9 cellular contexts compared by ENCODE assay signal in the genomic region with DNA sequence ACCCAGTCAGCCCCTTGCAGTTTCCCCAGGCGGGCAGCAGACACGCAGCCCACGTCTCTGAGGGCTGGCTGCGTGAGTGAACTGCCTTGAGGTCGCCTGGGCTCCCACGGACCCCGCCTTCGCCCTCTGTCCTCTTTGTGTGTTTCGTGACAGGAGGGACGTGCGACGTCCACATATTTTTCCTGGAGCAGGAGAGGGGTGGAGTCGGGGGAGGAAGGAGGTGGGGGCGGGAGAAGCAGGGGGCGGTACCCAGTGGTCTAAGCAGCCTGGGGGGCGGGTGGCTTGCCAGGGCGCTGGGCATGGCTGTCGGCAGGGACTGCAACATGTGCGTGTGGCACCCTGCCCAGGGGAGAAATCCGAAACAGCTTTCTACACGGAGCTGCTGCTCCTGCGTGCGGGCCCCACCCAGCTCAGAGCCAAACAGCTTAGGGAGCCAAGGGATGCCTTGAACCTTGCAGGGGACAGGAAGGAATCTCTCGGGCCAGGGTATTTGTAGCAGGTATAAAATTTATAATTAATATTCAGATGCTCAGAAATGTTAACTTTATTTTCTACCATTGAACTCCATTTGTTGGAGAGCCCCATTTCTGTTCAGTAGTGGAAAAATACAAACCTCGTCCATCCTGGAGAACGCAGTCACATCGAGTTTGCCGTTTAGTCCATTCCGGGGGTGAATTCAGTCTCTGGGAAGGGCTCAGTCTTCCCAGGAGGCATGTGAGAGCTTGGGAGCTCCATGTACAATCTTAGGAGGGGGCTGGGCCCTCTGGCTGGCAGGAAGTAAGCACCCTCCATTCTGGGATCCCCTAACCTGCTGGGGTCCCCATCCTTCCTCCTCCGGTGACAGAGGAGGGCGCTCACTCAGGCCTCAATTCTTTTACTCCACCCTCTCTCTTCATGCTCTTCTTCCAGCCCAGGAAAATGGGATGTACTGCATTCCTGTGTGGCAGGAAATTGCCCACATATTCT.
A peak's percentile ranks its signal among the peaks of the same experiment; 100 is the strongest.
DNase-seq lines count a peak whose midpoint lies in the region; ATAC-seq, FAIRE-seq and TF ChIP-seq lines count a peak whose summit lies in the region.
"Had no signal": no experiment of that assay in that cellular context is flagged by ENCODE, and none has a peak within 500 bp of the region (broad histone marks: within the 10 kb centered on the region; RNA-seq: fewer than 3 reads in every experiment).

No MANE protein-coding gene starts in this region.

- no peaks in the 10 kb centered on the region for H3K27me3 ChIP-seq in bronchial epithelial cell (ENCODE audit: control insufficient read depth, insufficient read depth, low read length)

- H3K36me3 Mint-ChIP-seq in immature natural killer cell, result no peaks in the 10 kb centered on the region

- no peak overlapping the region for H3K27ac Mint-ChIP-seq in immature natural killer cell

- TF ChIP-seq CTCF in bronchial epithelial cell (IDR thresholded peaks at IDR 0.05; ENCODE audit: insufficient read depth, low read length, severe bottlenecking), result no peak

- peak overlapping the region in 20 of 21 experiments; percentile 21 to 87 (median 71) for H3K27ac ChIP-seq in skin epidermis
- H3K27ac ChIP-seq: 22Rv1 had no signal

- peaks cover 14 to 16% of the 10 kb centered on the region in 2 donors for H3K4me1 Mint-ChIP-seq in immature natural killer cell

- no peak for FAIRE-seq in bronchial epithelial cell (lab: Jason Lieb, UNC)

- H3K9me3 Mint-ChIP-seq in immature natural killer cell, result no peaks in the 10 kb centered on the region

- DNase-seq in DMS53 (lab: John Stamatoyannopoulos, UW), result peak; percentile 59
- no peak for DNase-seq in DMS53 treated with DMSO at 0.1 percent for 48 hours (lab: John Stamatoyannopoulos, UW; ENCODE audit: unreplicated experiment)
- DNase-seq in NCI-H2227 treated with DMSO at 0.1 percent for 48 hours (lab: John Stamatoyannopoulos, UW), result peak; percentile 4
- DNase-seq in bronchial epithelial cell (ENCODE audit: low read depth), result peak; percentile 35
- no peak for DNase-seq in immature natural killer cell

- peaks cover 12 to 18% (median 14%) of the 10 kb centered on the region in 3 donors for H3K27me3 Mint-ChIP-seq in immature natural killer cell (ENCODE audit: low read depth in 3 of 3)

- ATAC-seq in HG02870 (IDR thresholded peaks at IDR 0.05; ENCODE audit: unreplicated experiment), result no peak
- no peak for ATAC-seq in HG03039 (IDR thresholded peaks at IDR 0.05; ENCODE audit: unreplicated experiment)

- peak overlapping the region; percentile 13 for H3K4me3 ChIP-seq in bronchial epithelial cell (ENCODE audit: low read depth, low read length)
- H3K4me3 ChIP-seq in skin epidermis, result peak overlapping the region in 5 of 7 experiments; percentile 11 to 29 (median 24)

- peak overlapping the region in 4 of 5 donors; percentile 19 to 33 (median 26) for H3K4me3 Mint-ChIP-seq in immature natural killer cell

- no peaks in the 10 kb centered on the region for H3K36me3 ChIP-seq in bronchial epithelial cell (ENCODE audit: control insufficient read depth, insufficient read depth, low read length)

Comparison
In these comparisons a context has a peak if more than half of its experiments do, and no peak if none do; other contexts are left out.
1. DNase-seq: peak in DMS53 (single experiment), NCI-H2227 treated with DMSO at 0.1 percent for 48 hours (single experiment) and bronchial epithelial cell (single experiment); none in DMS53 treated with DMSO at 0.1 percent for 48 hours (single experiment) and immature natural killer cell (0 of 3).